Comparison of ENCODE assay signal across 1 cellular context in genomic region chr6:50959081-50959641, GRCh38.
A peak's percentile ranks its signal among the peaks of the same experiment; 100 is the strongest.
TF ChIP-seq lines count a peak whose summit lies in the region.

No MANE protein-coding gene starts in this region.

TF ChIP-seq in K562, 482 proteins besides CTCF, POLR2A, EP300 and RAD21 (continued from another document and continues in another):
- TF ChIP-seq, protein P1, sequence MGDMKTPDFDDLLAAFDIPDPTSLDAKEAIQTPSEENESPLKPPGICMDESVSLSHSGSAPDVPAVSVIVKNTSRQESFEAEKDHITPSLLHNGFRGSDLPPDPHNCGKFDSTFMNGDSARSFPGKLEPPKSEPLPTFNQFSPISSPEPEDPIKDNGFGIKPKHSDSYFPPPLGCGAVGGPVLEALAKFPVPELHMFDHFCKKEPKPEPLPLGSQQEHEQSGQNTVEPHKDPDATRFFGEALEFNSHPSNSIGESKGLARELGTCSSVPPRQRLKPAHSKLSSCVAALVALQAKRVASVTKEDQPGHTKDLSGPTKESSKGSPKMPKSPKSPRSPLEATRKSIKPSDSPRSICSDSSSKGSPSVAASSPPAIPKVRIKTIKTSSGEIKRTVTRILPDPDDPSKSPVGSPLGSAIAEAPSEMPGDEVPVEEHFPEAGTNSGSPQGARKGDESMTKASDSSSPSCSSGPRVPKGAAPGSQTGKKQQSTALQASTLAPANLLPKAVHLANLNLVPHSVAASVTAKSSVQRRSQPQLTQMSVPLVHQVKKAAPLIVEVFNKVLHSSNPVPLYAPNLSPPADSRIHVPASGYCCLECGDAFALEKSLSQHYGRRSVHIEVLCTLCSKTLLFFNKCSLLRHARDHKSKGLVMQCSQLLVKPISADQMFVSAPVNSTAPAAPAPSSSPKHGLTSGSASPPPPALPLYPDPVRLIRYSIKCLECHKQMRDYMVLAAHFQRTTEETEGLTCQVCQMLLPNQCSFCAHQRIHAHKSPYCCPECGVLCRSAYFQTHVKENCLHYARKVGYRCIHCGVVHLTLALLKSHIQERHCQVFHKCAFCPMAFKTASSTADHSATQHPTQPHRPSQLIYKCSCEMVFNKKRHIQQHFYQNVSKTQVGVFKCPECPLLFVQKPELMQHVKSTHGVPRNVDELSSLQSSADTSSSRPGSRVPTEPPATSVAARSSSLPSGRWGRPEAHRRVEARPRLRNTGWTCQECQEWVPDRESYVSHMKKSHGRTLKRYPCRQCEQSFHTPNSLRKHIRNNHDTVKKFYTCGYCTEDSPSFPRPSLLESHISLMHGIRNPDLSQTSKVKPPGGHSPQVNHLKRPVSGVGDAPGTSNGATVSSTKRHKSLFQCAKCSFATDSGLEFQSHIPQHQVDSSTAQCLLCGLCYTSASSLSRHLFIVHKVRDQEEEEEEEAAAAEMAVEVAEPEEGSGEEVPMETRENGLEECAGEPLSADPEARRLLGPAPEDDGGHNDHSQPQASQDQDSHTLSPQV (IDR thresholded peaks at IDR 0.05), result peak; percentile 83
- peak; percentile 76; the same call in 1 of the 2 replicates for TF ChIP-seq ETV5 (CRISPR knock-in tag; IDR thresholded peaks at IDR 0.05; ENCODE audit: low read depth)
- TF ChIP-seq ETV6 (IDR thresholded peaks at IDR 0.05; ENCODE audit: borderline replicate concordance in 1 of 2, low read depth in 2 of 2, low read length in 1 of 2), result no peak
- TF ChIP-seq ETV6 (CRISPR knock-in tag; IDR thresholded peaks at IDR 0.05; ENCODE audit: borderline replicate concordance), result no peak
- TF ChIP-seq EHMT2 (IDR thresholded peaks at IDR 0.05), result peak; percentile 91
- no peak for TF ChIP-seq SIX5 (IDR thresholded peaks at IDR 0.05; ENCODE audit: borderline replicate concordance in 1 of 2, insufficient read depth in 1 of 2, low read depth in 1 of 2, low read length in 2 of 2)
- TF ChIP-seq HDAC2 (IDR thresholded peaks at IDR 0.05), result peak; percentile 93
- TF ChIP-seq ZNF143 (CRISPR knock-in tag; IDR thresholded peaks at IDR 0.05), result no peak
- no peak for TF ChIP-seq KLF1 (tag; IDR thresholded peaks at IDR 0.05)
- peak; percentile 82; the same call in 1 of the 2 replicates for TF ChIP-seq CC2D1A (IDR thresholded peaks at IDR 0.05)
- 0 out of 4 replicates have a peak, but pooled peaks of 1 of the 2 experiments have one; percentile 44 for TF ChIP-seq MLLT1 (IDR thresholded peaks at IDR 0.05)
- TF ChIP-seq ZNF740 (CRISPR knock-in tag; IDR thresholded peaks at IDR 0.05), result peak; percentile 53
- no peak for TF ChIP-seq ZNF740 (tag; IDR thresholded peaks at IDR 0.05)
- TF ChIP-seq, protein P2, sequence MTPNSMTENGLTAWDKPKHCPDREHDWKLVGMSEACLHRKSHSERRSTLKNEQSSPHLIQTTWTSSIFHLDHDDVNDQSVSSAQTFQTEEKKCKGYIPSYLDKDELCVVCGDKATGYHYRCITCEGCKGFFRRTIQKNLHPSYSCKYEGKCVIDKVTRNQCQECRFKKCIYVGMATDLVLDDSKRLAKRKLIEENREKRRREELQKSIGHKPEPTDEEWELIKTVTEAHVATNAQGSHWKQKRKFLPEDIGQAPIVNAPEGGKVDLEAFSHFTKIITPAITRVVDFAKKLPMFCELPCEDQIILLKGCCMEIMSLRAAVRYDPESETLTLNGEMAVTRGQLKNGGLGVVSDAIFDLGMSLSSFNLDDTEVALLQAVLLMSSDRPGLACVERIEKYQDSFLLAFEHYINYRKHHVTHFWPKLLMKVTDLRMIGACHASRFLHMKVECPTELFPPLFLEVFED (CRISPR knock-in tag; conservative IDR thresholded peaks at IDR 0.05), result no peak
- TF ChIP-seq SP2 (IDR thresholded peaks at IDR 0.05; ENCODE audit: extremely low read depth, low read depth, low read length, poor library complexity, severe bottlenecking), result no peak
- TF ChIP-seq FUS (optimal IDR thresholded peaks at IDR 0.05; ENCODE audit: low read depth, low read length), result no peak
- TF ChIP-seq, protein P3, sequence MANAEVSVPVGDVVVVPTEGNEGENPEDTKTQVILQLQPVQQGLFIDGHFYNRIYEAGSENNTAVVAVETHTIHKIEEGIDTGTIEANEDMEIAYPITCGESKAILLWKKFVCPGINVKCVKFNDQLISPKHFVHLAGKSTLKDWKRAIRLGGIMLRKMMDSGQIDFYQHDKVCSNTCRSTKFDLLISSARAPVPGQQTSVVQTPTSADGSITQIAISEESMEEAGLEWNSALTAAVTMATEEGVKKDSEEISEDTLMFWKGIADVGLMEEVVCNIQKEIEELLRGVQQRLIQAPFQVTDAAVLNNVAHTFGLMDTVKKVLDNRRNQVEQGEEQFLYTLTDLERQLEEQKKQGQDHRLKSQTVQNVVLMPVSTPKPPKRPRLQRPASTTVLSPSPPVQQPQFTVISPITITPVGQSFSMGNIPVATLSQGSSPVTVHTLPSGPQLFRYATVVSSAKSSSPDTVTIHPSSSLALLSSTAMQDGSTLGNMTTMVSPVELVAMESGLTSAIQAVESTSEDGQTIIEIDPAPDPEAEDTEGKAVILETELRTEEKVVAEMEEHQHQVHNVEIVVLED (CRISPR knock-in tag; IDR thresholded peaks at IDR 0.05), result no peak
- TF ChIP-seq, protein P4, sequence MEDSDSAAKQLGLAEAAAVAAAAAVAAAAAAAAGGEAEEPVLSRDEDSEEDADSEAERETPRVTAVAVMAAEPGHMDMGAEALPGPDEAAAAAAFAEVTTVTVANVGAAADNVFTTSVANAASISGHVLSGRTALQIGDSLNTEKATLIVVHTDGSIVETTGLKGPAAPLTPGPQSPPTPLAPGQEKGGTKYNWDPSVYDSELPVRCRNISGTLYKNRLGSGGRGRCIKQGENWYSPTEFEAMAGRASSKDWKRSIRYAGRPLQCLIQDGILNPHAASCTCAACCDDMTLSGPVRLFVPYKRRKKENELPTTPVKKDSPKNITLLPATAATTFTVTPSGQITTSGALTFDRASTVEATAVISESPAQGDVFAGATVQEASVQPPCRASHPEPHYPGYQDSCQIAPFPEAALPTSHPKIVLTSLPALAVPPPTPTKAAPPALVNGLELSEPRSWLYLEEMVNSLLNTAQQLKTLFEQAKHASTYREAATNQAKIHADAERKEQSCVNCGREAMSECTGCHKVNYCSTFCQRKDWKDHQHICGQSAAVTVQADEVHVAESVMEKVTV (CRISPR knock-in tag; IDR thresholded peaks at IDR 0.05), result no peak
- TF ChIP-seq KLF10 (CRISPR knock-in tag; IDR thresholded peaks at IDR 0.05), result no peak
- no peak for TF ChIP-seq ZNF212 (CRISPR knock-in tag; IDR thresholded peaks at IDR 0.05)
- TF ChIP-seq FOXJ2 (tag; IDR thresholded peaks at IDR 0.05), result peak; percentile 37; the same call in 1 of the 2 replicates
- no peak for TF ChIP-seq HMGXB4 (CRISPR knock-in tag; IDR thresholded peaks at IDR 0.05)
- peak; percentile 75 for TF ChIP-seq MTA2 (IDR thresholded peaks at IDR 0.05; ENCODE audit: low read depth)
- TF ChIP-seq, protein P5, sequence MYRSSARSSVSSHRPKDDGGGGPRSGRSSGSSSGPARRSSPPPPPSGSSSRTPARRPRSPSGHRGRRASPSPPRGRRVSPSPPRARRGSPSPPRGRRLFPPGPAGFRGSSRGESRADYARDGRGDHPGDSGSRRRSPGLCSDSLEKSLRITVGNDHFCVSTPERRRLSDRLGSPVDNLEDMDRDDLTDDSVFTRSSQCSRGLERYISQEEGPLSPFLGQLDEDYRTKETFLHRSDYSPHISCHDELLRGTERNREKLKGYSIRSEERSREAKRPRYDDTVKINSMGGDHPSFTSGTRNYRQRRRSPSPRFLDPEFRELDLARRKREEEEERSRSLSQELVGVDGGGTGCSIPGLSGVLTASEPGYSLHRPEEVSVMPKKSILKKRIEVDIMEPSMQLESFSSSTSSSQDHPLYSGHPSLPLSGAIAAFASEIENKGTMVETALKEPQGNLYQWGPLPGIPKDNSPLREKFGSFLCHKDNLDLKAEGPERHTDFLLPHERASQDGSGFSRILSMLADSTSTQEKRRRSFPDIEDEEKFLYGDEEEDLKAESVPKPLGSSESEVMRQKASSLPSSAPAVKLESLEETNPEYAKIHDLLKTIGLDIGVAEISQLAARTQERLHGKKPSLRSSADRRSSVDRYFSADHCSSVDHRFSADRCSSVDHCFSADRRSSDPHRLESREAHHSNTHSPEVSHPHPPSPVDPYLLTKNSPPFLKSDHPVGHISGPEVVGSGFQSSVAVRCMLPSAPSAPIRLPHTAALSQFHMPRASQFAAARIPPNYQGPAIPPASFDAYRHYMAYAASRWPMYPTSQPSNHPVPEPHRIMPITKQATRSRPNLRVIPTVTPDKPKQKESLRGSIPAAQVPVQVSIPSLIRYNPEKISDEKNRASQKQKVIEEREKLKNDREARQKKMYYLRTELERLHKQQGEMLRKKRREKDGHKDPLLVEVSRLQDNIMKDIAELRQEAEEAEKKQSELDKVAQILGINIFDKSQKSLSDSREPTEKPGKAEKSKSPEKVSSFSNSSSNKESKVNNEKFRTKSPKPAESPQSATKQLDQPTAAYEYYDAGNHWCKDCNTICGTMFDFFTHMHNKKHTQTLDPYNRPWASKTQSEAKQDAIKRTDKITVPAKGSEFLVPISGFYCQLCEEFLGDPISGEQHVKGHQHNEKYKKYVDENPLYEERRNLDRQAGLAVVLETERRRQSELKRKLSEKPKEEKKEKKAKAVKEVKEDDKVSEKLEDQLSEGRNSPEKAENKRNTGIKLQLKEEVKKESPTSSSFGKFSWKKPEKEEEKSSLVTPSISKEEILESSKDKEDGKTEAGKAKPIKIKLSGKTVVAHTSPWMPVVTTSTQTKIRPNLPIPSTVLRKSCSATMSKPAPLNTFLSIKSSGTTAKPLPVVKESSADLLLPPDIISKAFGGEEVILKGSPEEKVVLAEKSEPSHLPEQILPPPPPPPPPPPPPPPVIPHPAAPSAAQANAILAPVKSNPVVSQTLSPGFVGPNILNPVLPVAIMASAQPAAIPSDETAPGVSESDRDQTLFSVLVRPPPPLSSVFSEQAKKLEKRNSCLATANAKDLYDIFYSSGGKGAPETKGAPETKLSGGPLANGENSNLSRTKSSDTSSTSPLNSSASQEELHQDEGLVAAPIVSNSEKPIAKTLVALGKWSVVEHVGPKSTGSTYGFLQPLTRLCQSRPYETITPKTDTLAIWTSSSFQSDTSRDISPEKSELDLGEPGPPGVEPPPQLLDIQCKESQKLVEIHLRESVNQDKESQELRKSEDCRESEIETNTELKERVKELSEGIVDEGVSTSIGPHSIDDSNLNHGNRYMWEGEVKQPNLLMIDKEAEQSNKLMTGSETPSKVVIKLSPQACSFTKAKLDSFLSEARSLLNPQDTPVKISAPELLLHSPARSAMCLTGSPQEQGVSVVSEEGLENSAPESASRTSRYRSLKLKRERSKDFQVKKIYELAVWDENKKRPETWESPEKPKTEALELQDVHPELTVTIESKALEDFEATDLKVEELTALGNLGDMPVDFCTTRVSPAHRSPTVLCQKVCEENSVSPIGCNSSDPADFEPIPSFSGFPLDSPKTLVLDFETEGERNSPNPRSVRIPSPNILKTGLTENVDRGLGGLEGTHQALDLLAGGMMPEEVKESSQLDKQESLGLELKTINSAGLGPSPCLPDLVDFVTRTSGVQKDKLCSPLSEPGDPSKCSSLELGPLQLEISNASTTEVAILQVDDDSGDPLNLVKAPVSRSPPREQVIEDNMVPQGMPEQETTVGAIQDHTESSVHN (IDR thresholded peaks at IDR 0.05; ENCODE audit: borderline replicate concordance in 1 of 2, low read depth in 1 of 2), result no peak; a peak in 1 of 4 replicates
- TF ChIP-seq TAL1 (IDR thresholded peaks at IDR 0.05), result peak; percentile 88
- TF ChIP-seq ZBTB17 (CRISPR knock-in tag; IDR thresholded peaks at IDR 0.05), result 0 out of 2 replicates have a peak, but pooled peaks have one; percentile 32
- no peak for TF ChIP-seq MCM5 (IDR thresholded peaks at IDR 0.05; ENCODE audit: low read depth)
- peak; percentile 73 for TF ChIP-seq ZBTB2 (IDR thresholded peaks at IDR 0.05)
- TF ChIP-seq SPI1 (IDR thresholded peaks at IDR 0.05; ENCODE audit: borderline replicate concordance, low read depth, low read length), result peak; percentile 73; the same call in 1 of the 2 replicates
- no peak for TF ChIP-seq E2F3 (CRISPR knock-in tag; IDR thresholded peaks at IDR 0.05)
- no peak for TF ChIP-seq CEBPB (tag; IDR thresholded peaks at IDR 0.05)
- peak; percentile 81 for TF ChIP-seq L3MBTL2 (IDR thresholded peaks at IDR 0.05)
- peak in 1 of 2 experiments; percentile 44; a peak in 1 of 4 replicates for TF ChIP-seq FOXK2 (conservative IDR thresholded peaks at IDR 0.05 in 1 of 2, IDR thresholded peaks at IDR 0.05 in 1 of 2; ENCODE audit: low read depth in 2 of 2)
- no peak for TF ChIP-seq ZNF121 (CRISPR knock-in tag; conservative IDR thresholded peaks at IDR 0.05)
- TF ChIP-seq SAFB2 (IDR thresholded peaks at IDR 0.05; ENCODE audit: borderline replicate concordance, low read depth, low read length, severe bottlenecking), result no peak
- peak; percentile 4 for TF ChIP-seq NUFIP1 (IDR thresholded peaks at IDR 0.05; ENCODE audit: partially characterized antibody)
